In the genomic region with DNA sequence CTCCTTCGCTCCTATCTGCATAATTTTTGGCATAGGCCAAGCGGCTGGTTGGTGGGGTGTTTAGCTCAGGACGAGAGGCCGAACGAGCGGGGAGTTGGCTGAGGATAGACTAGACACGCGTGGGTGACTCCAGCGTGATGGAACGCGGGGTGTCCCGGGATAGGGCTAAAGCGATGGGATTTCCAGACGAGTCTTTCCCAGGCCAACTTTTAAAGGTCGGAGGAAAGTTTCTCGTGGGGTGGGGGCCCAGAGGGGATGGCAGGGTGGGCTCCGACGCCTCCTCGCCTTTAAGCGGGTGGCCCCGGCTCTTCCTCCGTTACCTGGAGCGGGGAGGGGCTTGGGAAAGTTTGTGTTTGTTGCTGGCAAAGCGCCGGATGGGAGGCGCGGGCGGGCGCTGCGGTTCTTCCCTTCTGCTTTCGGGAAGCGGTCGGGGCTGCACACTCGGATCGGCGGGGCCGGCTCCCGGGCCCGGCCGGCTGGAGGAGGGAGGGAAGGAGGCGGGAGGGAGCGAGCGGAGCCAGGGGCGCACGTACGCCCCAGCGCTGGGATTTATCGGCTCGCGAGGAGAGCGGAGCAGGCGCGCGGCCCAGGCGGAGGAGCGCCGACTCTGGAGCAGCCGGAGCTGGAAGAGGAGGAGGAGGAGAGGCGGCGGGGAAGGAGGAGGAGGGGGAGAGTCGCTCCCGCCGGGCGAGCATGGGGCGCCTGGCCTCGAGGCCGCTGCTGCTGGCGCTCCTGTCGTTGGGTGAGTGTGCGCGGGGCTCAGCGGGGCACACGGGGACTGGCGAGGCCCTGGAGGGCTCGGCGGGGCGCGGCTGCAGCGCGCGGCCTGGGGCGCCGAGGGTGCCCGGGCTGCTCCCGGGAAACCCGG, we compare ENCODE assay signal across 1 cellular context.
TF ChIP-seq lines count a peak whose summit lies in the region.

Gene PTGFRN, plus strand, starts transcription at position 406 of the 868 bp plus-strand sequence. Its CDS starts 288 bp downstream, at position 694.

TF ChIP-seq in HEK293T, 16 proteins besides CTCF, POLR2A, EP300 and RAD21 (continued from another document):
- peak; percentile 53 for TF ChIP-seq L3MBTL2 (conservative IDR thresholded peaks at IDR 0.05)
TF ChIP-seq in HEK293T: peak in this region for 2.
